8 cellular contexts compared by ENCODE assay signal in genomic region chr4:83282049-83282535, GRCh38. TPM values are rescaled to one million over a fixed set of nuclear protein-coding genes. Genes with fewer than 3 reads are reported as not detected.
A peak's percentile ranks its signal among the peaks of the same experiment; 100 is the strongest.
DNase-seq lines count a peak whose midpoint lies in the region; ATAC-seq, FAIRE-seq and TF ChIP-seq lines count a peak whose summit lies in the region.

No MANE protein-coding gene starts in this region.

- H3K9me3 Mint-ChIP-seq in CD8-positive, alpha-beta T cell: no peaks in the 10 kb centered on the region
- H3K9me3 Mint-ChIP-seq in activated T-cell treated with anti-CD3 and anti-CD28 coated beads, Interleukin-2, amount 50 U/mL, for 4 hours: no peaks in the 10 kb centered on the region

- H3K4me3 Mint-ChIP-seq in CD8-positive, alpha-beta T cell: no peak overlapping the region
- peak overlapping the region; percentile 44 for H3K4me3 Mint-ChIP-seq in activated T-cell treated with anti-CD3 and anti-CD28 coated beads, Interleukin-2, amount 50 U/mL, for 4 hours

- CTCF ChIA-PET in CD8-positive, alpha-beta T cell (lab: Charles Lee): interaction anchor here (0.6 to 3.1 kb wide), 17 partner anchors 11 to 430 kb away, joined by 3 to 23 read pairs (median 3); partner anchors contain the start of gene PLAC8

- H3K27ac ChIP-seq in CD8-positive, alpha-beta T cell (ENCODE audit: low read depth, low read length): no peak overlapping the region
- H3K27ac ChIP-seq in gastrocnemius medialis: peak overlapping the region in 2 of 4 donors; percentile 14 to 95

- in situ Hi-C loops in gastrocnemius medialis (cut with MboI; ENCODE audit: low sequenced_read_pairs in 4 of 4): loop anchor here in 2 of 4 donors (10.0 to 25.0 kb wide), 3 partner anchors 173 to 247 kb away; partner anchors contain the start of genes HELQ (in 2 of the 2), MRPS18C (in 2 of the 2) and COPS4 (in 1 of the 2)

- POLR2A ChIA-PET in CD8-positive, alpha-beta T cell (lab: Charles Lee): interaction anchor here (1.0 kb wide), 1 partner anchor 173 kb away, joined by 4 read pairs; the partner anchor contains the start of gene HELQ

- H3K27me3 ChIP-seq in CD8-positive, alpha-beta T cell (ENCODE audit: insufficient read depth, low read length): no peaks in the 10 kb centered on the region
- H3K27me3 ChIP-seq in gastrocnemius medialis: no peaks in the 10 kb centered on the region

- intact Hi-C loops in CD8-positive, alpha-beta T cell (cut with DNase I, micrococcal nuclease): loop anchor here (1.0 to 10.0 kb wide), 10 partner anchors 22 to 997 kb away; partner anchors contain the start of genes ENOPH1 (in 1 of the 2), HNRNPD (in 1 of the 2), HNRNPDL (in 1 of the 2) and THAP9 (in 1 of the 2)
- intact Hi-C loops in gastrocnemius medialis (cut with DNase I; ENCODE audit: low total_unique reads): loop anchor here (2.0 to 10.0 kb wide), 6 partner anchors 207 to 907 kb away; partner anchors contain the start of genes HNRNPD and LIN54

- H3K4me3 ChIP-seq in CD8-positive, alpha-beta T cell (ENCODE audit: low read depth, low read length): no peak overlapping the region
- H3K4me3 ChIP-seq in fibroblast of villous mesenchyme (ENCODE audit: low read depth, low read length) (no peak overlapping the region), gastrocnemius medialis (no peak overlapping the region)

- no peaks in the 10 kb centered on the region for H3K27me3 Mint-ChIP-seq in CD8-positive, alpha-beta T cell (ENCODE audit: low read depth)
- no peaks in the 10 kb centered on the region for H3K27me3 Mint-ChIP-seq in activated T-cell treated with anti-CD3 and anti-CD28 coated beads, Interleukin-2, amount 50 U/mL, for 4 hours (ENCODE audit: low read depth)

- no peak for FAIRE-seq in H54 (lab: Jason Lieb, UNC)

- TF ChIP-seq POLR2A in H54 (IDR thresholded peaks at IDR 0.05; ENCODE audit: low read depth, low read length) (no peak), gastrocnemius medialis (IDR thresholded peaks at IDR 0.05) (no peak)

- H3K36me3 ChIP-seq in CD8-positive, alpha-beta T cell (ENCODE audit: insufficient read depth, low read length): peaks cover 4% of the 10 kb centered on the region
- H3K36me3 ChIP-seq in gastrocnemius medialis: peaks cover 0 to 10% of the 10 kb centered on the region in 2 donors

- H3K4me1 ChIP-seq in CD8-positive, alpha-beta T cell (ENCODE audit: insufficient read depth, low read length): peaks cover 17% of the 10 kb centered on the region
- H3K4me1 ChIP-seq in gastrocnemius medialis: peaks cover 26 to 30% of the 10 kb centered on the region in 2 donors

- peaks cover 22% of the 10 kb centered on the region for H3K36me3 Mint-ChIP-seq in CD8-positive, alpha-beta T cell
- peaks cover 9% of the 10 kb centered on the region for H3K36me3 Mint-ChIP-seq in activated T-cell treated with anti-CD3 and anti-CD28 coated beads, Interleukin-2, amount 50 U/mL, for 4 hours (ENCODE audit: insufficient read depth)

- no peak overlapping the region for H3K27ac Mint-ChIP-seq in CD8-positive, alpha-beta T cell

- H3K4me1 Mint-ChIP-seq in CD8-positive, alpha-beta T cell (ENCODE audit: low read depth): peaks cover 35% of the 10 kb centered on the region
- peaks cover 34% of the 10 kb centered on the region for H3K4me1 Mint-ChIP-seq in activated T-cell treated with anti-CD3 and anti-CD28 coated beads, Interleukin-2, amount 50 U/mL, for 4 hours (ENCODE audit: low read depth)

- H3K9me3 ChIP-seq in CD8-positive, alpha-beta T cell (ENCODE audit: low read length): no peaks in the 10 kb centered on the region
- no peaks in the 10 kb centered on the region for H3K9me3 ChIP-seq in gastrocnemius medialis

- ATAC-seq in CD8-positive, alpha-beta T cell: no peak
- no peak for ATAC-seq in activated T-cell treated with anti-CD3 and anti-CD28 coated beads, Interleukin-2, amount 50 U/mL, for 4 hours
- ATAC-seq in gastrocnemius medialis (no peak), GM18858 (IDR thresholded peaks at IDR 0.05; ENCODE audit: unreplicated experiment) (no peak), HG02798 (IDR thresholded peaks at IDR 0.05; ENCODE audit: poor library complexity, unreplicated experiment) (no peak)

- TF ChIP-seq CTCF in CD8-positive, alpha-beta T cell (IDR thresholded peaks at IDR 0.05): peak; percentile 94
- TF ChIP-seq CTCF in fibroblast of villous mesenchyme (IDR thresholded peaks at IDR 0.05; ENCODE audit: insufficient read depth, low read depth, low read length) (peak; percentile 77), gastrocnemius medialis (IDR thresholded peaks at IDR 0.05 in 4 of 5, conservative IDR thresholded peaks at IDR 0.05 in 1 of 5) (peak in 4 of 5 experiments; percentile 38 to 64 (median 50))

- DNase-seq in CD8-positive, alpha-beta T cell: peak in 6 of 7 experiments; percentile 11 to 63 (median 52)
- DNase-seq in H54 (ENCODE audit: insufficient read length, low spot score) (peak; percentile 7), NOMO-1 treated with dmso at 0.1 percent for 144 hours (lab: John Stamatoyannopoulos, UW; ENCODE audit: unreplicated experiment) (peak; percentile 19), fibroblast of villous mesenchyme (ENCODE audit: low read depth) (peak; percentile 68), gastrocnemius medialis (no peak)
- DNase-seq in activated T-cell treated with anti-CD3 and anti-CD28 coated beads, Interleukin-2, amount 50 U/mL, for 4 hours: peak; percentile 33

RNA-seq across cellular contexts. Expression of gene COQ2, which starts 2.5 kb away (rescaled TPM):
- 1 to 10 TPM; 9.0 to 9.8 TPM for total RNA-seq in CD8-positive, alpha-beta T cell
- total RNA-seq in activated T-cell treated with anti-CD3 and anti-CD28 coated beads, Interleukin-2, amount 50 U/mL, for 4 hours: 10 to 100 TPM; 13.3 to 16.4 (median 15.0) TPM
- 13.9 and 18.1 TPM in 2 replicates for total RNA-seq in fibroblast of villous mesenchyme
- total RNA-seq in gastrocnemius medialis: 10 to 100 TPM in 3 of 4 donors, 1 to 10 TPM in 1; 9.0 to 15.7 (median 11.5) TPM

RNA-seq across cellular contexts. Expression of gene HPSE, which starts 52.6 kb away (rescaled TPM):
- 1 to 10 TPM; 1.1 to 1.3 TPM for total RNA-seq in CD8-positive, alpha-beta T cell
- 1 to 10 TPM; 4.2 to 5.6 (median 5.0) TPM for total RNA-seq in activated T-cell treated with anti-CD3 and anti-CD28 coated beads, Interleukin-2, amount 50 U/mL, for 4 hours
- total RNA-seq in fibroblast of villous mesenchyme (under 0.01 and 0.43 TPM in 2 replicates), gastrocnemius medialis (under 1 TPM; 0.05 to 0.42 (median 0.25) TPM)

Comparison
In these comparisons a context has a peak if more than half of its experiments do, and no peak if none do; other contexts are left out.
1. DNase-seq: peak in CD8-positive, alpha-beta T cell (6 of 7), H54 (single experiment), NOMO-1 treated with dmso at 0.1 percent for 144 hours (single experiment), activated T-cell treated with anti-CD3 and anti-CD28 coated beads, Interleukin-2, amount 50 U/mL, for 4 hours (single experiment) and fibroblast of villous mesenchyme (single experiment); none in gastrocnemius medialis (0 of 2).
2. Peak in every context shown above with its lines, with median percentiles within 50 percentile points of each other: CTCF ChIP-seq.